Comparison of ENCODE assay signal across 2 cellular contexts in the genomic region with DNA sequence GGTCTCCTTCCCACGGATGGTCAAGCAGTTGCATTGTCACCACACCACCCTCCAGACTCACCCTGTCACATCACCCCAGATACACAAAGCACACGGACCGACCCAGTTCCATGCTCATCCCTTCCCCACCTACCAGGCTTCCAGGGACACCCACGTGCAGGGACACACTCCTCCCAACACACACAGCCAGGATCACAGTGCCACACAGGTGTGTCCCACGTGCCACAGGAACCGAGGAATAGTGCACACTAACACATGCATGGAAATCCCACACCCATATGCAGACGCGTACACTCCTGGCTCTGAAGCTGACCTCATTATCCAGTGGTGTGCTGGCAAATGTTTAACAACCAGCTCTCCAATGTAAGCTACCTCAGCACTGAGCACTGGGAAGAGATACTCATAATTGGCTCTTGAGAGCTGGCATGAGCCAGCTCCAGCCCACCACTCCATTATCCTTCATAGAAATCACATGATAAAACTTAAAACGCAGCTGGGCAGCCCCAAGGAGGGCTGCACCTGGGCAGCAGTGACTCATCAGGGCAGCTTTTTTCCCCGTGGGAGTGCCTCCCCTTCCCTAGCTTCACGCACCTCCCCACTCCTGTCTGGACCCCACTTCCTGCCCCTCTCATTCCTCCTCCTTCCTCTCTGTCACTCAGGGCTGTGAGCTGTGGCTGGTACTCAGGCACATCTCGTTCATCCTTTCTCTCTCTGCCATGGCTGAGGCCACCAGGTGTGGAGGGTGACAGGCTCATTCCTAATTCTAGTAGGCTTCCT.
TF ChIP-seq lines count a peak whose summit lies in the region.

No MANE protein-coding gene starts in this region.

TF ChIP-seq in IMR-90, 13 proteins besides CTCF, POLR2A, EP300 and RAD21:
- TF ChIP-seq BHLHE40 (IDR thresholded peaks at IDR 0.05; ENCODE audit: low read depth, low read length) (no peak), CEBPB (IDR thresholded peaks at IDR 0.05; ENCODE audit: low read depth, low read length) (no peak), RCOR1 (IDR thresholded peaks at IDR 0.05; ENCODE audit: insufficient replicate concordance, low read length) (no peak), SMC3 (IDR thresholded peaks at IDR 0.05; ENCODE audit: low read depth, low read length) (no peak), NFE2L2 (IDR thresholded peaks at IDR 0.05; ENCODE audit: low read depth, low read length) (no peak), MXI1 (IDR thresholded peaks at IDR 0.05; ENCODE audit: borderline replicate concordance, low read depth, low read length) (no peak), FOS (IDR thresholded peaks at IDR 0.05; ENCODE audit: low read depth, low read length) (no peak), MAZ (IDR thresholded peaks at IDR 0.05; ENCODE audit: borderline replicate concordance, low read depth, low read length) (no peak), CHD1 (IDR thresholded peaks at IDR 0.05; ENCODE audit: low read depth, low read length) (no peak), MAFK (IDR thresholded peaks at IDR 0.05; ENCODE audit: low read depth, low read length) (no peak), RFX5 (IDR thresholded peaks at IDR 0.05; ENCODE audit: low read depth, low read length) (no peak)
- TF ChIP-seq, protein P1, sequence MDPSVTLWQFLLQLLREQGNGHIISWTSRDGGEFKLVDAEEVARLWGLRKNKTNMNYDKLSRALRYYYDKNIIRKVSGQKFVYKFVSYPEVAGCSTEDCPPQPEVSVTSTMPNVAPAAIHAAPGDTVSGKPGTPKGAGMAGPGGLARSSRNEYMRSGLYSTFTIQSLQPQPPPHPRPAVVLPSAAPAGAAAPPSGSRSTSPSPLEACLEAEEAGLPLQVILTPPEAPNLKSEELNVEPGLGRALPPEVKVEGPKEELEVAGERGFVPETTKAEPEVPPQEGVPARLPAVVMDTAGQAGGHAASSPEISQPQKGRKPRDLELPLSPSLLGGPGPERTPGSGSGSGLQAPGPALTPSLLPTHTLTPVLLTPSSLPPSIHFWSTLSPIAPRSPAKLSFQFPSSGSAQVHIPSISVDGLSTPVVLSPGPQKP (IDR thresholded peaks at IDR 0.05; ENCODE audit: borderline replicate concordance, low read depth, low read length): no peak
- TF ChIP-seq, protein P2, sequence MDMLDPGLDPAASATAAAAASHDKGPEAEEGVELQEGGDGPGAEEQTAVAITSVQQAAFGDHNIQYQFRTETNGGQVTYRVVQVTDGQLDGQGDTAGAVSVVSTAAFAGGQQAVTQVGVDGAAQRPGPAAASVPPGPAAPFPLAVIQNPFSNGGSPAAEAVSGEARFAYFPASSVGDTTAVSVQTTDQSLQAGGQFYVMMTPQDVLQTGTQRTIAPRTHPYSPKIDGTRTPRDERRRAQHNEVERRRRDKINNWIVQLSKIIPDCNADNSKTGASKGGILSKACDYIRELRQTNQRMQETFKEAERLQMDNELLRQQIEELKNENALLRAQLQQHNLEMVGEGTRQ (IDR thresholded peaks at IDR 0.05; ENCODE audit: low read depth, low read length): no peak
TF ChIP-seq in IMR-90: peak in this region for 0.

TF ChIP-seq in WTC11, 78 proteins besides CTCF, POLR2A, EP300 and RAD21:
- TF ChIP-seq RELA (CRISPR knock-in tag; IDR thresholded peaks at IDR 0.05; ENCODE audit: borderline replicate concordance): no peak
